ENCODE assay signal across 10 cellular contexts in genomic region chr19:15300533-15301194, GRCh38. TPM values are rescaled to one million over a fixed set of nuclear protein-coding genes. Genes with fewer than 3 reads are reported as not detected.
DNase-seq lines count a peak whose midpoint lies in the region; TF ChIP-seq lines count a peak whose summit lies in the region.
"Had no signal": no experiment of that assay in that cellular context is flagged by ENCODE, and none has a peak within 500 bp of the region (broad histone marks: within the 10 kb centered on the region; RNA-seq: fewer than 3 reads in every experiment).

No MANE protein-coding gene starts in this region.

- CTCF ChIA-PET in activated CD4-positive, alpha-beta memory T cell treated with anti-CD3 and anti-CD28 coated beads for 36 hours (lab: Charles Lee): interaction anchor here (0.8 to 1.4 kb wide), 4 partner anchors 17 to 255 kb away, joined by 3 to 6 read pairs (median 4); no protein-coding TSS in a partner anchor

- peaks cover 8% of the 10 kb centered on the region for H3K36me3 Mint-ChIP-seq in activated CD4-positive, alpha-beta memory T cell treated with anti-CD3 and anti-CD28 coated beads for 36 hours

- H3K4me1 Mint-ChIP-seq in activated CD4-positive, alpha-beta memory T cell treated with anti-CD3 and anti-CD28 coated beads for 36 hours (ENCODE audit: low read depth): peaks cover 96% of the 10 kb centered on the region

- H3K27ac Mint-ChIP-seq in activated CD4-positive, alpha-beta memory T cell treated with anti-CD3 and anti-CD28 coated beads for 36 hours: peak overlapping the region; percentile 95
- H3K27ac Mint-ChIP-seq: neural progenitor cell had no signal

- H3K9me3 ChIP-seq in colonic mucosa: no peaks in the 10 kb centered on the region

- no peak for TF ChIP-seq CTCF in fibroblast of villous mesenchyme (IDR thresholded peaks at IDR 0.05; ENCODE audit: insufficient read depth, low read depth, low read length)
- TF ChIP-seq CTCF in colonic mucosa (IDR thresholded peaks at IDR 0.05): no peak

- H3K9me3 Mint-ChIP-seq in activated CD4-positive, alpha-beta memory T cell treated with anti-CD3 and anti-CD28 coated beads for 36 hours: no peaks in the 10 kb centered on the region

- no peak overlapping the region for H3K4me3 ChIP-seq in fibroblast of villous mesenchyme (ENCODE audit: low read depth, low read length)
- no peak overlapping the region for H3K4me3 ChIP-seq in colonic mucosa
- H3K4me3 ChIP-seq: neural progenitor cell had no signal

- POLR2A ChIA-PET in activated CD4-positive, alpha-beta memory T cell treated with anti-CD3 and anti-CD28 coated beads for 36 hours (lab: Charles Lee): interaction anchor here (1.2 to 4.8 kb wide), 3 partner anchors 9 to 32 kb away, joined by 4 to 23 read pairs (median 5); partner anchors contain the start of gene BRD4

- H3K9ac ChIP-seq in colonic mucosa (ENCODE audit: low read depth in 2 of 2, low read length in 2 of 2): no peak overlapping the region
- H3K9ac ChIP-seq: neural progenitor cell had no signal

- DNase-seq in AG08395 (ENCODE audit: low spot score) (peak; percentile 50), GM04504 (ENCODE audit: low read depth) (peak; percentile 85), fibroblast of villous mesenchyme (ENCODE audit: low read depth) (peak; percentile 97), NCI-H1694 (lab: John Stamatoyannopoulos, UW) (no peak), colonic mucosa (no peak), foreskin melanocyte (no peak), NOMO-1 (lab: John Stamatoyannopoulos, UW; ENCODE audit: unreplicated experiment in 2 of 2) (no peak)
- DNase-seq in activated CD4-positive, alpha-beta memory T cell treated with anti-CD3 and anti-CD28 coated beads for 36 hours: peak; percentile 56
- DNase-seq: NCI-H82 had no signal

- peak overlapping the region; percentile 57 for H3K4me3 Mint-ChIP-seq in activated CD4-positive, alpha-beta memory T cell treated with anti-CD3 and anti-CD28 coated beads for 36 hours
- H3K4me3 Mint-ChIP-seq: neural progenitor cell had no signal

- peaks cover 31% of the 10 kb centered on the region for H3K4me1 ChIP-seq in colonic mucosa

- H3K27me3 Mint-ChIP-seq in activated CD4-positive, alpha-beta memory T cell treated with anti-CD3 and anti-CD28 coated beads for 36 hours: no peaks in the 10 kb centered on the region

- H3K36me3 ChIP-seq in colonic mucosa: no peaks in the 10 kb centered on the region
- H3K36me3 ChIP-seq: neural progenitor cell had no signal

- no peak overlapping the region for H3K27ac ChIP-seq in colonic mucosa
- H3K27ac ChIP-seq: neural progenitor cell had no signal

- intact Hi-C loops in activated CD4-positive, alpha-beta memory T cell treated with anti-CD3 and anti-CD28 coated beads for 36 hours (cut with micrococcal nuclease): loop anchor here (1.0 to 5.0 kb wide), 4 partner anchors 7 to 778 kb away; partner anchors contain the start of gene AKAP8L
- intact Hi-C loops in colonic mucosa (cut with DNase I): no loop called here

- H3K27me3 ChIP-seq in colonic mucosa: no peaks in the 10 kb centered on the region
- H3K27me3 ChIP-seq: neural progenitor cell had no signal

RNA-seq across cellular contexts. Expression of gene BRD4, which starts 31.7 kb away (rescaled TPM):
- total RNA-seq in activated CD4-positive, alpha-beta memory T cell treated with anti-CD3 and anti-CD28 coated beads for 36 hours: 100 to 1,000 TPM in 1 of 2 experiments, 10 to 100 TPM in 1; 94.5 to 103 TPM
- 25.8 and 26.3 TPM in 2 replicates for total RNA-seq in fibroblast of villous mesenchyme
- total RNA-seq in colonic mucosa: 10 to 100 TPM; 67.2 to 82.7 TPM

Comparison
In these comparisons a context has a peak if more than half of its experiments do, and no peak if none do; other contexts are left out.
1. DNase-seq: peak in AG08395 (single experiment), GM04504 (single experiment), activated CD4-positive, alpha-beta memory T cell treated with anti-CD3 and anti-CD28 coated beads for 36 hours (single experiment) and fibroblast of villous mesenchyme (single experiment); none in NCI-H1694 (single experiment), colonic mucosa (single experiment), foreskin melanocyte (single experiment) and NOMO-1 (0 of 2).